Comparison of ENCODE assay signal across 30 cellular contexts in genomic region chr2:62920070-62920469, GRCh38.
DNase-seq lines count a peak whose midpoint lies in the region; ATAC-seq, FAIRE-seq and TF ChIP-seq lines count a peak whose summit lies in the region.
"Had no signal": no experiment of that assay in that cellular context is flagged by ENCODE, and none has a peak within 500 bp of the region (broad histone marks: within the 10 kb centered on the region; RNA-seq: fewer than 3 reads in every experiment).

No MANE protein-coding gene starts in this region.

- no peak overlapping the region for H3K4me3 ChIP-seq in K562
- no peak overlapping the region for H3K4me3 ChIP-seq in foreskin fibroblast (ENCODE audit: low read depth in 1 of 2, low read length in 2 of 2)
- H3K4me3 ChIP-seq: BLaER1 treated with 17β-estradiol and CSF1 and Interleukin-3, amounts not matched to agents 10 nM and 100 nM; dorsolateral prefrontal cortex; heart left ventricle; lung; ovary; transverse colon had no signal

- no peak for TF ChIP-seq POLR2A in K562 (conservative IDR thresholded peaks at IDR 0.05)

- in situ Hi-C loops in K562 (cut with MboI) = no loop called here

- DNase-seq in EL (peak; percentile 42), LHCN-M2 (ENCODE audit: low read depth) (peak; percentile 32), K562 (ENCODE audit: extremely low read depth in 1 of 4, low spot score in 3 of 4) (peak in 2 of 4 experiments; percentile 17 to 55), foreskin fibroblast (peak; percentile 10 to 42), amniotic stem cell (lab: John Stamatoyannopoulos, UW) (no peak)
- DNase-seq: activated CD4-positive, alpha-beta T cell treated with anti-CD3 and anti-CD28 coated beads for 48 hours; activated gamma-delta T cell; activated T-cell treated with anti-CD3 and anti-CD28 coated beads, Interleukin-2, amount 50 U/mL, for 24 hours; cerebellar nuclear complex; dorsolateral prefrontal cortex; GF-D8; heart left ventricle; Kasumi-1; kidney glomerular epithelial cell; NCI-H1105; NCI-H2081 treated with DMSO at 0.1 percent for 48 hours; NCI-H446; nephron progenitor cell; ovary; small intestine; stimulated activated CD4-positive, alpha-beta T cell treated with anti-CD3 and anti-CD28 coated beads, Interleukin-1b, Interleukin-23, amount 100 ng/mL, for 48 hours; T-helper 17 cell; transverse colon had no signal

- H3K27ac ChIP-seq in K562 (ENCODE audit: extremely low read depth, low read depth, low read length) = peak overlapping the region; percentile 58
- H3K27ac ChIP-seq: BLaER1 treated with 17β-estradiol and CSF1 and Interleukin-3, amounts not matched to agents 10 nM and 100 nM; dorsolateral prefrontal cortex; heart left ventricle; ovary; transverse colon; VCaP had no signal

- POLR2A ChIA-PET in K562 (lab: Yijun Ruan, JAX) = no interaction called here

- H3K36me3 ChIP-seq in K562 (ENCODE audit: control insufficient read depth, insufficient read depth, low read length) = no peaks in the 10 kb centered on the region; the same call in 2 of the 3 replicates
- H3K36me3 ChIP-seq: ovary, transverse colon had no signal

- H3K9me1 ChIP-seq in K562 (ENCODE audit: control insufficient read depth, insufficient read depth, low read length) = no peaks in the 10 kb centered on the region

- no peak overlapping the region for H3K4me2 ChIP-seq in K562 (ENCODE audit: insufficient read depth, low read length)
- H3K4me2 ChIP-seq: BLaER1 treated with 17β-estradiol and CSF1 and Interleukin-3, amounts not matched to agents 10 nM and 100 nM had no signal

- peaks cover 0 to 9% of the 10 kb centered on the region in 2 experiments; a peak in 3 of 5 replicates for H3K4me1 ChIP-seq in K562 (replicated peaks in 1 of 2; ENCODE audit: control insufficient read depth in 2 of 2, insufficient read depth in 2 of 2, low read length in 2 of 2)
- H3K4me1 ChIP-seq: transverse colon had no signal

- H3K27me3 ChIP-seq in K562 (ENCODE audit: control insufficient read depth in 2 of 2, insufficient read depth in 2 of 2, low read length in 2 of 2) = no peaks in the 10 kb centered on the region
- H3K27me3 ChIP-seq: BLaER1 treated with 17β-estradiol and CSF1 and Interleukin-3, amounts not matched to agents 10 nM and 100 nM; dorsolateral prefrontal cortex; heart left ventricle; ovary; transverse colon had no signal

- no peak for TF ChIP-seq RAD21 in K562 (CRISPR knock-in tag; conservative IDR thresholded peaks at IDR 0.05 in 1 of 2, IDR thresholded peaks at IDR 0.05 in 1 of 2)

- TF ChIP-seq CTCF in K562 (IDR thresholded peaks at IDR 0.05 in 2 of 3, conservative IDR thresholded peaks at IDR 0.05 in 1 of 3; ENCODE audit: insufficient read depth in 2 of 3, low read depth in 1 of 3, low read length in 3 of 3) (no peak), foreskin fibroblast (IDR thresholded peaks at IDR 0.05; ENCODE audit: low read depth, low read length) (no peak)

- H2AFZ ChIP-seq in K562 (ENCODE audit: low read depth, low read length) = no peak overlapping the region

- no peak overlapping the region; a peak in 1 of 4 replicates for H3K9ac ChIP-seq in K562 (ENCODE audit: insufficient read depth in 1 of 2, low read depth in 2 of 2, low read length in 2 of 2)
- H3K9ac ChIP-seq: BLaER1 treated with 17β-estradiol and CSF1 and Interleukin-3, amounts not matched to agents 10 nM and 100 nM had no signal

- CTCF ChIA-PET in K562 (lab: Yijun Ruan, JAX; ENCODE audit: low intra/inter-chr PET ratio) = no interaction called here

- peaks cover 1% of the 10 kb centered on the region; the same call in 1 of the 2 replicates for H3K9me3 ChIP-seq in K562 (replicated peaks; ENCODE audit: control insufficient read depth, insufficient read depth, low read depth, low read length)
- H3K9me3 ChIP-seq: ovary, transverse colon had no signal

- TF ChIP-seq EP300 in K562 (IDR thresholded peaks at IDR 0.05; ENCODE audit: low read length) = peak; percentile 70; the same call in 1 of the 2 replicates

- FAIRE-seq in K562 (lab: Jason Lieb, UNC) = peak; percentile 73
- FAIRE-seq: small intestine had no signal

- no TSS peak for BruUV-seq in K562 (replicated peaks; lab: Mats Ljungman, UMichigan)

- no peaks in the 10 kb centered on the region for H3K79me2 ChIP-seq in K562 (ENCODE audit: control insufficient read depth, insufficient read depth, low read length)

- no peaks in the 10 kb centered on the region for H4K20me1 ChIP-seq in K562 (replicated peaks; ENCODE audit: control insufficient read depth, insufficient read depth, low read length)
- H4K20me1 ChIP-seq: BLaER1 treated with 17β-estradiol and CSF1 and Interleukin-3, amounts not matched to agents 10 nM and 100 nM had no signal

- ATAC-seq in K562 (peak; percentile 72), GM19455 (IDR thresholded peaks at IDR 0.05; ENCODE audit: unreplicated experiment) (no peak), GM19324 (IDR thresholded peaks at IDR 0.05; ENCODE audit: low FRiP score, unreplicated experiment) (no peak), HG02642 (IDR thresholded peaks at IDR 0.05; ENCODE audit: poor library complexity, unreplicated experiment) (no peak)
- ATAC-seq: heart left ventricle, SK-N-SH treated with all-trans-retinoic acid at 6 μM for 48 hours, T-helper 17 cell had no signal

- intact Hi-C loops in K562 (cut with micrococcal nuclease) = no loop called here

TF ChIP-seq in K562, 482 proteins besides CTCF, POLR2A, EP300 and RAD21 (continues in another document):
- TF ChIP-seq ZNF217 (CRISPR knock-in tag; IDR thresholded peaks at IDR 0.05) = no peak
- TF ChIP-seq SMARCE1 (IDR thresholded peaks at IDR 0.05) = peak; percentile 78
- TF ChIP-seq, protein P1, sequence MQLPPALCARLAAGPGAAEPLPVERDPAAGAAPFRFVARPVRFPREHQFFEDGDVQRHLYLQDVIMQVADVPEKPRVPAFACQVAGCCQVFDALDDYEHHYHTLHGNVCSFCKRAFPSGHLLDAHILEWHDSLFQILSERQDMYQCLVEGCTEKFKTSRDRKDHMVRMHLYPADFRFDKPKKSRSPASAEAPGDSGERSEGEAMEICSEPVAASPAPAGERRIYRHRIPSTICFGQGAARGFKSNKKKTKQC (CRISPR knock-in tag; IDR thresholded peaks at IDR 0.05) = no peak
- TF ChIP-seq ZNF77 (CRISPR knock-in tag; IDR thresholded peaks at IDR 0.05) = no peak
- TF ChIP-seq C11orf30 (IDR thresholded peaks at IDR 0.05; ENCODE audit: low read depth) = peak; percentile 94
- peak; percentile 89 for TF ChIP-seq JUND (IDR thresholded peaks at IDR 0.05; ENCODE audit: borderline replicate concordance, low read depth, low read length)
- peak; percentile 92 for TF ChIP-seq JUND (tag; IDR thresholded peaks at IDR 0.05; ENCODE audit: borderline replicate concordance, low read depth, low read length)
- peak; percentile 88 for TF ChIP-seq FOSL1 (tag; conservative IDR thresholded peaks at IDR 0.05)
- peak; percentile 71 for TF ChIP-seq TEAD4 (IDR thresholded peaks at IDR 0.05; ENCODE audit: low read length)
- TF ChIP-seq TEAD4 (CRISPR knock-in tag; IDR thresholded peaks at IDR 0.05; ENCODE audit: borderline replicate concordance) = no peak
- TF ChIP-seq IFI16 (CRISPR knock-in tag; IDR thresholded peaks at IDR 0.05) = no peak
- no peak for TF ChIP-seq ZNF75A (CRISPR knock-in tag; IDR thresholded peaks at IDR 0.05)
- TF ChIP-seq ESRRA (IDR thresholded peaks at IDR 0.05; ENCODE audit: borderline replicate concordance, low read depth) = no peak
- no peak for TF ChIP-seq NCOA1 (IDR thresholded peaks at IDR 0.05; ENCODE audit: low read depth)
- TF ChIP-seq BRF2 (IDR thresholded peaks at IDR 0.05; ENCODE audit: borderline replicate concordance, insufficient read depth, insufficient read length) = no peak
- no peak for TF ChIP-seq NR2F6 (CRISPR knock-in tag; IDR thresholded peaks at IDR 0.05)
- peak; percentile 80 for TF ChIP-seq SOX6 (IDR thresholded peaks at IDR 0.05)
- TF ChIP-seq SP1 (CRISPR knock-in tag; IDR thresholded peaks at IDR 0.05) = no peak
- TF ChIP-seq MYC (IDR thresholded peaks at IDR 0.05; ENCODE audit: low read depth, low read length) = no peak
- no peak for TF ChIP-seq MYC (CRISPR knock-in tag; IDR thresholded peaks at IDR 0.05; ENCODE audit: borderline replicate concordance, low read depth)
- TF ChIP-seq EHMT2 (IDR thresholded peaks at IDR 0.05) = peak; percentile 63; the same call in 1 of the 2 replicates
- TF ChIP-seq CBX3 (IDR thresholded peaks at IDR 0.05; ENCODE audit: borderline replicate concordance in 1 of 2, low read length in 2 of 2) = peak in 1 of 2 experiments; percentile 15; a peak in 1 of 3 replicates
- no peak for TF ChIP-seq U2AF2 (optimal IDR thresholded peaks at IDR 0.05; ENCODE audit: low read depth, low read length)
- no peak for TF ChIP-seq HDGF (IDR thresholded peaks at IDR 0.05)
